ENCODE assay signal across 21 cellular contexts in genomic region chr9:129878253-129878652, GRCh38. TPM values are rescaled to one million over a fixed set of nuclear protein-coding genes. Genes with fewer than 3 reads are reported as not detected.
A peak's percentile ranks its signal among the peaks of the same experiment; 100 is the strongest.
DNase-seq lines count a peak whose midpoint lies in the region; ATAC-seq, FAIRE-seq and TF ChIP-seq lines count a peak whose summit lies in the region.
"Had no signal": no experiment of that assay in that cellular context is flagged by ENCODE, and none has a peak within 500 bp of the region (broad histone marks: within the 10 kb centered on the region; RNA-seq: fewer than 3 reads in every experiment).

No MANE protein-coding gene starts in this region.

- POLR2A ChIA-PET in CD8-positive, alpha-beta memory T cell (lab: Charles Lee), result no interaction called here
- POLR2A ChIA-PET in naive thymus-derived CD4-positive, alpha-beta T cell (lab: Charles Lee), result interaction anchor here (0.5 to 2.4 kb wide), 2 partner anchors 9 to 1805 kb away, joined by 3 to 11 read pairs; no protein-coding TSS in a partner anchor

- H3K27me3 ChIP-seq in CD8-positive, alpha-beta memory T cell (ENCODE audit: insufficient read depth, low read length, poor library complexity, severe bottlenecking), result no peaks in the 10 kb centered on the region
- H3K27me3 ChIP-seq in naive thymus-derived CD4-positive, alpha-beta T cell (ENCODE audit: control insufficient read depth in 2 of 2, insufficient read depth in 2 of 2, low read length in 2 of 2), result no peaks in the 10 kb centered on the region
- H3K27me3 ChIP-seq in tibial artery, result no peaks in the 10 kb centered on the region

- peaks cover 21% of the 10 kb centered on the region for H3K4me1 Mint-ChIP-seq in activated naive CD4-positive, alpha-beta T cell treated with anti-CD3 and anti-CD28 coated beads, Interleukin-2, amount 10 ng/mL, durations not matched to agents 7 days and 5 days
- H3K4me1 Mint-ChIP-seq in CD8-positive, alpha-beta memory T cell, result peaks cover 24 to 45% (median 29%) of the 10 kb centered on the region in 3 donors
- H3K4me1 Mint-ChIP-seq in naive thymus-derived CD4-positive, alpha-beta T cell, result peaks cover 5 to 30% (median 15%) of the 10 kb centered on the region in 7 donors

- intact Hi-C loops in naive thymus-derived CD4-positive, alpha-beta T cell (cut with micrococcal nuclease), result no loop called here
- intact Hi-C loops in tibial artery (cut with DNase I; ENCODE audit: low total_unique reads), result no loop called here

- no peak for TF ChIP-seq POLR2A in NB4 (IDR thresholded peaks at IDR 0.05; ENCODE audit: extremely low read depth, insufficient read length)
- no peak for TF ChIP-seq POLR2A in GM12891 (IDR thresholded peaks at IDR 0.05; ENCODE audit: low read depth, low read length)

- H3K36me3 ChIP-seq in CD8-positive, alpha-beta memory T cell (ENCODE audit: insufficient read depth, low read length), result peaks cover 63% of the 10 kb centered on the region
- peaks cover 0 to 59% (median 0%) of the 10 kb centered on the region in 3 experiments for H3K36me3 ChIP-seq in naive thymus-derived CD4-positive, alpha-beta T cell (ENCODE audit: control insufficient read depth in 2 of 3, insufficient read depth in 3 of 3, low read length in 3 of 3)
- H3K36me3 ChIP-seq in tibial artery, result peaks cover 0 to 43% (median 22%) of the 10 kb centered on the region in 3 donors

- no peaks in the 10 kb centered on the region for H3K27me3 Mint-ChIP-seq in activated naive CD4-positive, alpha-beta T cell treated with anti-CD3 and anti-CD28 coated beads, Interleukin-2, amount 10 ng/mL, durations not matched to agents 7 days and 5 days
- peaks cover 0 to 2% of the 10 kb centered on the region in 2 donors for H3K27me3 Mint-ChIP-seq in CD8-positive, alpha-beta memory T cell
- no peaks in the 10 kb centered on the region for H3K27me3 Mint-ChIP-seq in naive thymus-derived CD4-positive, alpha-beta T cell

- peak overlapping the region; percentile 11 for H3K27ac Mint-ChIP-seq in activated naive CD4-positive, alpha-beta T cell treated with anti-CD3 and anti-CD28 coated beads, Interleukin-2, amount 10 ng/mL, durations not matched to agents 7 days and 5 days
- H3K27ac Mint-ChIP-seq in CD8-positive, alpha-beta memory T cell, result peak overlapping the region in 7 of 8 donors; percentile 29 to 86 (median 73)
- H3K27ac Mint-ChIP-seq in naive thymus-derived CD4-positive, alpha-beta T cell, result peak overlapping the region in 5 of 9 donors; percentile 43 to 83 (median 71)

- no peak overlapping the region for H3K27ac ChIP-seq in CD8-positive, alpha-beta memory T cell (ENCODE audit: low read depth, low read length)
- H3K27ac ChIP-seq in naive thymus-derived CD4-positive, alpha-beta T cell (ENCODE audit: low read depth, low read length), result no peak overlapping the region
- H3K27ac ChIP-seq in tibial artery, result no peak overlapping the region
- H3K27ac ChIP-seq: KMS-11 had no signal

- FAIRE-seq in GM12891 (lab: Jason Lieb, UNC), result no peak
- FAIRE-seq: G401.6, GM19239, HepG2 had no signal

- TF ChIP-seq CTCF in NB4 (IDR thresholded peaks at IDR 0.05; ENCODE audit: low read depth, low read length), result no peak
- TF ChIP-seq CTCF in tibial artery (IDR thresholded peaks at IDR 0.05), result no peak

- H3K4me3 Mint-ChIP-seq in activated naive CD4-positive, alpha-beta T cell treated with anti-CD3 and anti-CD28 coated beads, Interleukin-2, amount 10 ng/mL, durations not matched to agents 7 days and 5 days, result no peak overlapping the region
- no peak overlapping the region for H3K4me3 Mint-ChIP-seq in CD8-positive, alpha-beta memory T cell
- no peak overlapping the region for H3K4me3 Mint-ChIP-seq in naive thymus-derived CD4-positive, alpha-beta T cell

- no peaks in the 10 kb centered on the region for H3K9me3 ChIP-seq in CD8-positive, alpha-beta memory T cell (ENCODE audit: low read length)
- no peaks in the 10 kb centered on the region for H3K9me3 ChIP-seq in naive thymus-derived CD4-positive, alpha-beta T cell (ENCODE audit: control insufficient read depth in 2 of 3, low read length in 3 of 3)
- H3K9me3 ChIP-seq in tibial artery, result no peaks in the 10 kb centered on the region
- H3K9me3 ChIP-seq: SK-N-SH had no signal

- H3K4me3 ChIP-seq in CD8-positive, alpha-beta memory T cell (ENCODE audit: low read length), result no peak overlapping the region
- H3K4me3 ChIP-seq in NB4 (ENCODE audit: low read depth, low read length) (no peak overlapping the region), tibial artery (no peak overlapping the region)
- no peak overlapping the region for H3K4me3 ChIP-seq in naive thymus-derived CD4-positive, alpha-beta T cell (ENCODE audit: low read length)

- no peaks in the 10 kb centered on the region for H3K9me3 Mint-ChIP-seq in activated naive CD4-positive, alpha-beta T cell treated with anti-CD3 and anti-CD28 coated beads, Interleukin-2, amount 10 ng/mL, durations not matched to agents 7 days and 5 days
- H3K9me3 Mint-ChIP-seq in CD8-positive, alpha-beta memory T cell, result no peaks in the 10 kb centered on the region
- H3K9me3 Mint-ChIP-seq in naive thymus-derived CD4-positive, alpha-beta T cell, result no peaks in the 10 kb centered on the region

- H3K36me3 Mint-ChIP-seq in activated naive CD4-positive, alpha-beta T cell treated with anti-CD3 and anti-CD28 coated beads, Interleukin-2, amount 10 ng/mL, durations not matched to agents 7 days and 5 days, result peaks cover 48% of the 10 kb centered on the region
- peaks cover 0 to 56% (median 3%) of the 10 kb centered on the region in 3 donors for H3K36me3 Mint-ChIP-seq in CD8-positive, alpha-beta memory T cell
- H3K36me3 Mint-ChIP-seq in naive thymus-derived CD4-positive, alpha-beta T cell, result peaks cover 0 to 35% (median 8%) of the 10 kb centered on the region in 5 donors

- no peak for ATAC-seq in naive thymus-derived CD4-positive, alpha-beta T cell
- ATAC-seq: HepG2 had no signal

- peaks cover 14% of the 10 kb centered on the region for H3K4me1 ChIP-seq in CD8-positive, alpha-beta memory T cell (ENCODE audit: insufficient read depth, low read length)
- peaks cover 0 to 12% of the 10 kb centered on the region in 2 donors for H3K4me1 ChIP-seq in naive thymus-derived CD4-positive, alpha-beta T cell (ENCODE audit: control insufficient read depth in 2 of 2, insufficient read depth in 2 of 2, low read length in 2 of 2)
- H3K4me1 ChIP-seq in tibial artery, result no peaks in the 10 kb centered on the region

- CTCF ChIA-PET in activated naive CD4-positive, alpha-beta T cell treated with anti-CD3 and anti-CD28 coated beads, Interleukin-2, amount 10 ng/mL, durations not matched to agents 7 days and 5 days (lab: Charles Lee), result no interaction called here
- CTCF ChIA-PET in CD8-positive, alpha-beta memory T cell (lab: Charles Lee), result no interaction called here
- CTCF ChIA-PET in naive thymus-derived CD4-positive, alpha-beta T cell (lab: Charles Lee), result interaction anchor here (0.6 to 1.1 kb wide), 3 partner anchors 8 to 166 kb away, joined by 3 to 5 read pairs (median 3); no protein-coding TSS in a partner anchor

- DNase-seq in activated naive CD4-positive, alpha-beta T cell treated with anti-CD3 and anti-CD28 coated beads, Interleukin-2, amount 10 ng/mL, durations not matched to agents 7 days and 5 days, result no peak
- no peak for DNase-seq in activated naive CD4-positive, alpha-beta T cell (lab: John Stamatoyannopoulos, UW)
- DNase-seq in CD8-positive, alpha-beta memory T cell, result no peak
- peak; percentile 6 for DNase-seq in NB4 (ENCODE audit: low read depth)
- no peak for DNase-seq in naive thymus-derived CD4-positive, alpha-beta T cell
- no peak for DNase-seq in tibial artery
- DNase-seq in GM12891 (ENCODE audit: insufficient read length, low spot score), result no peak
- DNase-seq: ACHN, C1 segment of cervical spinal cord, MV-4-11, NCI-H1417, NCI-H187 treated with DMSO at 0.1 percent for 48 hours, NCI-H226, NCI-H524 treated with DMSO at 0.1 percent for 48 hours, RPMI8226, SHP77 treated with DMSO at 0.1 percent for 48 hours, SK-N-SH had no signal

TF ChIP-seq in GM12891, 5 proteins besides CTCF, POLR2A, EP300 and RAD21:
- TF ChIP-seq POU2F2 (IDR thresholded peaks at IDR 0.05; ENCODE audit: low read depth, low read length) (no peak), TAF1 (IDR thresholded peaks at IDR 0.05; ENCODE audit: low read depth, low read length) (no peak), SPI1 (IDR thresholded peaks at IDR 0.05; ENCODE audit: low read depth, low read length) (no peak), POLR2AphosphoS5 (IDR thresholded peaks at IDR 0.05; ENCODE audit: low read depth, low read length) (no peak), PAX5 (IDR thresholded peaks at IDR 0.05; ENCODE audit: insufficient read depth, low read length, severe bottlenecking) (no peak)

RNA-seq across cellular contexts. Expression of gene USP20, which starts 43.0 kb away (rescaled TPM):
- total RNA-seq in CD8-positive, alpha-beta memory T cell, result 10 to 100 TPM; 50.2 to 50.8 TPM
- polyA plus RNA-seq in CD8-positive, alpha-beta memory T cell, result 50.3 TPM
- total RNA-seq in naive thymus-derived CD4-positive, alpha-beta T cell, result 100 to 1,000 TPM in 3 of 5 experiments, 10 to 100 TPM in 2; 94.9 to 156 (median 118) TPM
- 10 to 100 TPM; 41.0 to 87.2 TPM for polyA plus RNA-seq in naive thymus-derived CD4-positive, alpha-beta T cell
- polyA plus RNA-seq in GM12891 (2012; ENCODE audit: low read depth, missing spikeins), result 13.4 TPM

RNA-seq across cellular contexts. Expression of gene C9orf78, which starts 43.2 kb away (rescaled TPM):
- total RNA-seq in CD8-positive, alpha-beta memory T cell, result 10 to 100 TPM; 71.4 to 76.4 TPM
- 249 TPM for polyA plus RNA-seq in CD8-positive, alpha-beta memory T cell
- 100 to 1,000 TPM in 2 of 5 experiments, 10 to 100 TPM in 3; 66.2 to 118 (median 95.8) TPM for total RNA-seq in naive thymus-derived CD4-positive, alpha-beta T cell
- 100 to 1,000 TPM; 175 to 234 TPM for polyA plus RNA-seq in naive thymus-derived CD4-positive, alpha-beta T cell
- 27.4 TPM for polyA plus RNA-seq in GM12891 (2012; ENCODE audit: low read depth, missing spikeins)

RNA-seq across cellular contexts. Expression of gene TOR1A, which starts 54.3 kb away (rescaled TPM):
- 10 to 100 TPM; 53.8 to 53.9 TPM for total RNA-seq in CD8-positive, alpha-beta memory T cell
- polyA plus RNA-seq in CD8-positive, alpha-beta memory T cell, result 73.8 TPM
- total RNA-seq in naive thymus-derived CD4-positive, alpha-beta T cell, result 10 to 100 TPM; 13.8 to 52.9 (median 34.7) TPM
- 10 to 100 TPM; 48.9 to 68.2 TPM for polyA plus RNA-seq in naive thymus-derived CD4-positive, alpha-beta T cell
- 27.1 TPM for polyA plus RNA-seq in GM12891 (2012; ENCODE audit: low read depth, missing spikeins)

Comparison
In these comparisons a context has a peak if more than half of its experiments do, and no peak if none do; other contexts are left out.
1. H3K27ac Mint-ChIP-seq: peak in every context shown above with its lines; median percentile 73 in CD8-positive, alpha-beta memory T cell; 71 in naive thymus-derived CD4-positive, alpha-beta T cell; 11 in activated naive CD4-positive, alpha-beta T cell treated with anti-CD3 and anti-CD28 coated beads, Interleukin-2, amount 10 ng/mL, durations not matched to agents 7 days and 5 days.